ENCODE assay signal across 19 cellular contexts in the genomic region with DNA sequence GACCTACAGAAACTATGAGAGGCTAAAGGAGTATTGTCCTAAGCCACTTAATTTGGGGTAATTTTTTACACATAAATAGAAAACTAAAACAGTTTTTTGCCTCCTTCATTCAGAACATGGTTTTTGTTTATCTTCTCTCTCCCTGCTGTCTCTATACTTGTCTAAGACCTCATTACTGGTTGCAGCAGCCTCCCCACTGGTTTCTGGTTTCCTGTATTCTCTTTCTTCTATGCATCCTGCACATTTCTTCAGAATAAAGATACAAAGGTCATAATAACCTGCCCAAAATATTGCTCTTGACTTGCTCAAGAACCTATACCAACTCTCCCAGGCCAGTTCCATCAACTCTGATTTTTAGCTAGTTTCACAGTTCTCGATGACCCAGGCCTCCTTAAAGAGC. TPM values are rescaled to one million over a fixed set of nuclear protein-coding genes. Genes with fewer than 3 reads are reported as not detected.
DNase-seq lines count a peak whose midpoint lies in the region; ATAC-seq and TF ChIP-seq lines count a peak whose summit lies in the region.
"Had no signal": no experiment of that assay in that cellular context is flagged by ENCODE, and none has a peak within 500 bp of the region (broad histone marks: within the 10 kb centered on the region; RNA-seq: fewer than 3 reads in every experiment).

No MANE protein-coding gene starts in this region.

- DNase-seq in natural killer cell treated with Interleukin-12 subunit alpha and Interleukin-12 subunit beta and Interleukin-15 and Interleukin-18, amount 100 ng/mL, for 72 hours (ENCODE audit: low spot score) = no peak
- DNase-seq in natural killer cell = no peak
- DNase-seq in T-helper 17 cell = no peak
- peak; percentile 36 for DNase-seq in central memory CD4-positive, alpha-beta T cell
- DNase-seq in GF-D8 (lab: John Stamatoyannopoulos, UW) = no peak
- DNase-seq: activated effector memory CD4-positive, alpha-beta T cell treated with anti-CD3 and anti-CD28 coated beads, Interleukin-2, amount 50 U/mL, for 16 hours; cerebellar nuclear complex; DMS53; foreskin keratinocyte; immature natural killer cell; left ventricle myocardium inferior; NCI-H1436 treated with DMSO at 0.1 percent for 48 hours; NCI-H524 had no signal

- peak overlapping the region in 1 of 2 donors; percentile 25 for H3K27ac Mint-ChIP-seq in natural killer cell treated with Interleukin-12 subunit alpha and Interleukin-12 subunit beta and Interleukin-15 and Interleukin-18, amount 100 ng/mL, for 72 hours
- H3K27ac Mint-ChIP-seq in natural killer cell (no peak overlapping the region), T-helper 17 cell (peak overlapping the region; percentile 82)
- H3K27ac Mint-ChIP-seq: progenitor cell of endocrine pancreas had no signal

- no peak for ATAC-seq in natural killer cell treated with Interleukin-12 subunit alpha and Interleukin-12 subunit beta and Interleukin-15 and Interleukin-18, amount 100 ng/mL, for 72 hours
- ATAC-seq in natural killer cell (no peak), T-helper 17 cell (peak; percentile 89), GM19452 (IDR thresholded peaks at IDR 0.05; ENCODE audit: unreplicated experiment) (no peak), GM18519 (IDR thresholded peaks at IDR 0.05; ENCODE audit: low FRiP score, unreplicated experiment) (no peak)
- ATAC-seq: foreskin keratinocyte, K562 had no signal

- H3K4me1 Mint-ChIP-seq in natural killer cell treated with Interleukin-12 subunit alpha and Interleukin-12 subunit beta and Interleukin-15 and Interleukin-18, amount 100 ng/mL, for 72 hours (ENCODE audit: low read depth in 2 of 2) = peaks cover 10 to 15% of the 10 kb centered on the region in 2 donors
- H3K4me1 Mint-ChIP-seq in natural killer cell (peaks cover 7 to 9% of the 10 kb centered on the region in 2 donors), T-helper 17 cell (peaks cover 25% of the 10 kb centered on the region)

- no peaks in the 10 kb centered on the region for H3K9me3 ChIP-seq in T-helper 17 cell (ENCODE audit: control insufficient read depth, low read length, poor library complexity, severe bottlenecking)
- H3K9me3 ChIP-seq: left ventricle myocardium inferior, SJSA1, thoracic aorta had no signal

- no peaks in the 10 kb centered on the region for H3K27me3 Mint-ChIP-seq in natural killer cell treated with Interleukin-12 subunit alpha and Interleukin-12 subunit beta and Interleukin-15 and Interleukin-18, amount 100 ng/mL, for 72 hours
- H3K27me3 Mint-ChIP-seq in natural killer cell (ENCODE audit: low read depth in 2 of 2) (no peaks in the 10 kb centered on the region), T-helper 17 cell (no peaks in the 10 kb centered on the region)
- H3K27me3 Mint-ChIP-seq: progenitor cell of endocrine pancreas had no signal

- no peak for TF ChIP-seq CTCF in natural killer cell (IDR thresholded peaks at IDR 0.05)

- peak overlapping the region; percentile 5 for H3K4me3 Mint-ChIP-seq in natural killer cell treated with Interleukin-12 subunit alpha and Interleukin-12 subunit beta and Interleukin-15 and Interleukin-18, amount 100 ng/mL, for 72 hours
- H3K4me3 Mint-ChIP-seq in natural killer cell (no peak overlapping the region), T-helper 17 cell (peak overlapping the region; percentile 82)
- H3K4me3 Mint-ChIP-seq: immature natural killer cell had no signal

- H3K9me3 Mint-ChIP-seq in natural killer cell treated with Interleukin-12 subunit alpha and Interleukin-12 subunit beta and Interleukin-15 and Interleukin-18, amount 100 ng/mL, for 72 hours = no peaks in the 10 kb centered on the region
- no peaks in the 10 kb centered on the region for H3K9me3 Mint-ChIP-seq in natural killer cell
- H3K9me3 Mint-ChIP-seq: immature natural killer cell had no signal

- H3K36me3 Mint-ChIP-seq in natural killer cell treated with Interleukin-12 subunit alpha and Interleukin-12 subunit beta and Interleukin-15 and Interleukin-18, amount 100 ng/mL, for 72 hours = no peaks in the 10 kb centered on the region
- no peaks in the 10 kb centered on the region for H3K36me3 Mint-ChIP-seq in natural killer cell
- no peaks in the 10 kb centered on the region for H3K36me3 Mint-ChIP-seq in T-helper 17 cell (ENCODE audit: low read depth)
- H3K36me3 Mint-ChIP-seq: immature natural killer cell had no signal

- intact Hi-C loops in natural killer cell (cut with micrococcal nuclease) = no loop called here

RNA-seq across cellular contexts. Expression of a gene that starts 19.8 kb away (rescaled TPM):
- total RNA-seq in natural killer cell treated with Interleukin-12 subunit alpha and Interleukin-12 subunit beta and Interleukin-15 and Interleukin-18, amount 100 ng/mL, for 72 hours = 10 to 100 TPM; 13.9 to 16.2 TPM
- 1 to 10 TPM; 7.0 to 8.3 (median 7.9) TPM for total RNA-seq in natural killer cell
- total RNA-seq in T-helper 17 cell = 1 to 10 TPM; 5.3 to 7.2 TPM

RNA-seq across cellular contexts. Expression of a gene that starts 38.1 kb away (rescaled TPM):
- total RNA-seq in natural killer cell treated with Interleukin-12 subunit alpha and Interleukin-12 subunit beta and Interleukin-15 and Interleukin-18, amount 100 ng/mL, for 72 hours = 1 to 10 TPM; 1.4 to 7.4 TPM
- total RNA-seq in natural killer cell (1 to 10 TPM in 2 of 3 donors, under 1 TPM in 1; 0.73 to 3.9 (median 1.3) TPM), T-helper 17 cell (1 to 10 TPM; 4.6 to 4.7 TPM)

RNA-seq across cellular contexts. Expression of a gene that starts 48.0 kb away (rescaled TPM):
- 100 to 1,000 TPM in 1 of 2 donors, 10 to 100 TPM in 1; 85.2 to 118 TPM for total RNA-seq in natural killer cell treated with Interleukin-12 subunit alpha and Interleukin-12 subunit beta and Interleukin-15 and Interleukin-18, amount 100 ng/mL, for 72 hours
- 10 to 100 TPM; 67.3 to 73.7 (median 68.5) TPM for total RNA-seq in natural killer cell
- total RNA-seq in T-helper 17 cell = 10 to 100 TPM; 47.2 to 53.2 TPM

RNA-seq across cellular contexts. Expression of a gene that starts 57.1 kb away (rescaled TPM):
- total RNA-seq in natural killer cell treated with Interleukin-12 subunit alpha and Interleukin-12 subunit beta and Interleukin-15 and Interleukin-18, amount 100 ng/mL, for 72 hours = 1 to 10 TPM; 2.6 to 5.6 TPM
- total RNA-seq in natural killer cell (1 to 10 TPM; 1.8 to 3.0 (median 2.9) TPM), T-helper 17 cell (under 1 TPM; 0.35 to 0.73 TPM)
